Comparison of ENCODE assay signal across 21 cellular contexts in the genomic region with DNA sequence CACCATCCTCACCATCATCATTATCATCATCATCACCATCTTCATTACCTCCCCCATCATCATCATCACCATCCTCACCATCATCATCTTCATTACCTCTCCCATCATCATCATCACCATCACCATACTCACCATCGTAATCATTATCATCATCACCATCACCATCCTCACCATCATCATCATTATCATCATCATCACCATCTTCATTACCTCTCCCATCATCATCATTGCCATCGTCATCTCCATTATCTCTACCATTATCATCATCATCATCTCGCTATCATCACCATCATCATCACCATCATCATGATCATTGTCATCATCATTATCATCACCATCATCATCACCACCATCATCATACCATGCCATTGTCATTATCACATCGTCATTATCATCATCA.
A peak's percentile ranks its signal among the peaks of the same experiment; 100 is the strongest.
DNase-seq lines count a peak whose midpoint lies in the region; ATAC-seq, FAIRE-seq and TF ChIP-seq lines count a peak whose summit lies in the region.
"Had no signal": no experiment of that assay in that cellular context is flagged by ENCODE, and none has a peak within 500 bp of the region (broad histone marks: within the 10 kb centered on the region; RNA-seq: fewer than 3 reads in every experiment).

No MANE protein-coding gene starts in this region.

- in situ Hi-C loops in HepG2 (cut with HindIII; ENCODE audit: extremely low pct_ligation_motif_present, low pct_unique_long_range_greater_than_20kb) (no loop called here), K562 (cut with MboI) (loop anchor here (5.0 to 25.0 kb wide), 3 partner anchors 196 to 826 kb away; no protein-coding TSS in a partner anchor)

- TF ChIP-seq EP300 in HepG2 (IDR thresholded peaks at IDR 0.05; ENCODE audit: low read depth in 2 of 2, low read length in 2 of 2) (no peak), HepG2 (CRISPR knock-in tag; IDR thresholded peaks at IDR 0.05; ENCODE audit: borderline replicate concordance) (no peak), K562 (IDR thresholded peaks at IDR 0.05; ENCODE audit: low read length) (no peak)

- H3K4me2 ChIP-seq in HepG2 (ENCODE audit: low read depth, low read length), result no peak overlapping the region
- H3K4me2 ChIP-seq in K562 (ENCODE audit: insufficient read depth, low read length), result no peak overlapping the region
- H3K4me2 ChIP-seq: A549; BLaER1 treated with 17β-estradiol and CSF1 and Interleukin-3, amounts not matched to agents 10 nM and 100 nM had no signal

- no TSS peak for BruUV-seq in HepG2 (replicated peaks; lab: Mats Ljungman, UMichigan)
- no TSS peak for BruUV-seq in K562 (replicated peaks; lab: Mats Ljungman, UMichigan)

- ATAC-seq in HepG2, result no peak
- no peak for ATAC-seq in right lobe of liver
- ATAC-seq in K562, result no peak
- ATAC-seq: A549; CD8-positive, alpha-beta T cell; GM12878 had no signal

- TF ChIP-seq CTCF in HepG2 (CRISPR knock-in tag; IDR thresholded peaks at IDR 0.05) (no peak), right lobe of liver (IDR thresholded peaks at IDR 0.05) (no peak), K562 (IDR thresholded peaks at IDR 0.05 in 2 of 3, conservative IDR thresholded peaks at IDR 0.05 in 1 of 3; ENCODE audit: insufficient read depth in 2 of 3, low read depth in 1 of 3, low read length in 3 of 3) (no peak)

- H3K27ac ChIP-seq in HepG2 (ENCODE audit: extremely low read length, insufficient read depth, low read length), result no peak overlapping the region
- H3K27ac ChIP-seq in right lobe of liver, result no peak overlapping the region
- no peak overlapping the region for H3K27ac ChIP-seq in K562 (ENCODE audit: extremely low read depth, low read depth, low read length)
- H3K27ac ChIP-seq: 22Rv1; A549; BLaER1 treated with 17β-estradiol and CSF1 and Interleukin-3, amounts not matched to agents 10 nM and 100 nM; C4-2B had no signal

- H4K20me1 ChIP-seq in HepG2 (ENCODE audit: insufficient read depth, low read length) (no peaks in the 10 kb centered on the region), K562 (replicated peaks; ENCODE audit: control insufficient read depth, insufficient read depth, low read length) (no peaks in the 10 kb centered on the region)
- H4K20me1 ChIP-seq: BLaER1 treated with 17β-estradiol and CSF1 and Interleukin-3, amounts not matched to agents 10 nM and 100 nM had no signal

- TF ChIP-seq RAD21 in HepG2 (CRISPR knock-in tag; IDR thresholded peaks at IDR 0.05), result no peak
- no peak for TF ChIP-seq RAD21 in K562 (CRISPR knock-in tag; conservative IDR thresholded peaks at IDR 0.05 in 1 of 2, IDR thresholded peaks at IDR 0.05 in 1 of 2)

- no peak overlapping the region for H2AFZ ChIP-seq in HepG2 (ENCODE audit: low read length)
- H2AFZ ChIP-seq in K562 (ENCODE audit: low read depth, low read length), result no peak overlapping the region

- no peak for TF ChIP-seq POLR2A in HepG2 (IDR thresholded peaks at IDR 0.05; ENCODE audit: insufficient read depth in 1 of 2, low read depth in 2 of 2, low read length in 2 of 2)
- TF ChIP-seq POLR2A in right lobe of liver (IDR thresholded peaks at IDR 0.05), result no peak
- no peak for TF ChIP-seq POLR2A in K562 (conservative IDR thresholded peaks at IDR 0.05)

- no peak for FAIRE-seq in HepG2 (lab: Jason Lieb, UNC)
- FAIRE-seq in K562 (lab: Jason Lieb, UNC), result no peak
- FAIRE-seq: A549, D721Med, GM12878, GM12892, GM18507 had no signal

- intact Hi-C loops in HepG2 (cut with micrococcal nuclease; ENCODE audit: unreplicated experiment), result no loop called here
- intact Hi-C loops in right lobe of liver (cut with DNase I), result no loop called here
- intact Hi-C loops in K562 (cut with micrococcal nuclease), result no loop called here

- POLR2A ChIA-PET in HepG2 (lab: Yijun Ruan, JAX), result no interaction called here
- POLR2A ChIA-PET in K562 (lab: Yijun Ruan, JAX), result no interaction called here

- H3K9ac ChIP-seq in HepG2 (ENCODE audit: insufficient read depth, low read depth, low read length), result no peak overlapping the region
- H3K9ac ChIP-seq in K562 (ENCODE audit: insufficient read depth in 1 of 2, low read depth in 2 of 2, low read length in 2 of 2), result no peak overlapping the region
- H3K9ac ChIP-seq: BLaER1 treated with 17β-estradiol and CSF1 and Interleukin-3, amounts not matched to agents 10 nM and 100 nM had no signal

- H3K79me2 ChIP-seq in HepG2 (ENCODE audit: insufficient read depth, low read length) (no peaks in the 10 kb centered on the region), K562 (ENCODE audit: control insufficient read depth, insufficient read depth, low read length) (no peaks in the 10 kb centered on the region)

- H3K36me3 ChIP-seq in HepG2 (replicated peaks in 1 of 2; ENCODE audit: control insufficient read depth in 1 of 2, insufficient read depth in 2 of 2, low read length in 2 of 2) (no peaks in the 10 kb centered on the region), right lobe of liver (no peaks in the 10 kb centered on the region), K562 (ENCODE audit: control insufficient read depth, insufficient read depth, low read length) (no peaks in the 10 kb centered on the region)
- H3K36me3 ChIP-seq: BLaER1 treated with 17β-estradiol and CSF1 and Interleukin-3, amounts not matched to agents 10 nM and 100 nM had no signal

- CTCF ChIA-PET in HepG2 (lab: Yijun Ruan, JAX; ENCODE audit: low intra/inter-chr PET ratio, low total read pairs), result no interaction called here
- CTCF ChIA-PET in K562 (lab: Yijun Ruan, JAX; ENCODE audit: low intra/inter-chr PET ratio), result no interaction called here

- H3K4me1 ChIP-seq in HepG2 (ENCODE audit: insufficient read depth, low read length) (no peaks in the 10 kb centered on the region), right lobe of liver (no peaks in the 10 kb centered on the region), K562 (replicated peaks in 1 of 2; ENCODE audit: control insufficient read depth in 2 of 2, insufficient read depth in 2 of 2, low read length in 2 of 2) (no peaks in the 10 kb centered on the region)
- H3K4me1 ChIP-seq: BLaER1 treated with 17β-estradiol and CSF1 and Interleukin-3, amounts not matched to agents 10 nM and 100 nM; Caco-2 had no signal

- H3K9me1 ChIP-seq in K562 (ENCODE audit: control insufficient read depth, insufficient read depth, low read length), result no peaks in the 10 kb centered on the region

- H3K27me3 ChIP-seq in HepG2 (ENCODE audit: control insufficient read depth in 1 of 2, insufficient read depth in 2 of 2, low read length in 2 of 2) (no peaks in the 10 kb centered on the region), right lobe of liver (no peaks in the 10 kb centered on the region), K562 (ENCODE audit: control insufficient read depth in 2 of 2, insufficient read depth in 2 of 2, low read length in 2 of 2) (no peaks in the 10 kb centered on the region)
- H3K27me3 ChIP-seq: BLaER1 treated with 17β-estradiol and CSF1 and Interleukin-3, amounts not matched to agents 10 nM and 100 nM had no signal

- 51% methylated on average over 4 of the region's 4 CpGs for WGBS in HepG2 (ENCODE audit: low lambda C conversion rate)
- 89% methylated on average over 4 of the region's 4 CpGs for WGBS in right lobe of liver (ENCODE audit: insufficient coverage, low coverage, low lambda C conversion rate, missing lambda C conversion rate)
- WGBS in K562 (ENCODE audit: insufficient coverage, low coverage, missing lambda C conversion rate), result 6% methylated on average over 4 of the region's 4 CpGs

- no peak overlapping the region for H3K4me3 ChIP-seq in HepG2 (replicated peaks in 1 of 3; ENCODE audit: insufficient read depth in 1 of 3, low read depth in 2 of 3, low read length in 3 of 3)
- no peak overlapping the region for H3K4me3 ChIP-seq in right lobe of liver
- H3K4me3 ChIP-seq in K562, result no peak overlapping the region
- H3K4me3 ChIP-seq: A549; BLaER1 treated with 17β-estradiol and CSF1 and Interleukin-3, amounts not matched to agents 10 nM and 100 nM; GM12878 had no signal

- no peaks in the 10 kb centered on the region for H3K9me3 ChIP-seq in HepG2 (ENCODE audit: low read length)
- H3K9me3 ChIP-seq in right lobe of liver, result no peaks in the 10 kb centered on the region
- no peaks in the 10 kb centered on the region for H3K9me3 ChIP-seq in K562 (replicated peaks; ENCODE audit: control insufficient read depth, insufficient read depth, low read depth, low read length)
- H3K9me3 ChIP-seq: A549, Caco-2 had no signal

- DNase-seq in HepG2 (ENCODE audit: low spot score) (no peak), right lobe of liver (no peak), K562 (ENCODE audit: extremely low read depth in 1 of 4, low spot score in 3 of 4) (no peak), NCI-H1436 treated with DMSO at 0.1 percent for 48 hours (lab: John Stamatoyannopoulos, UW) (no peak), DMS79 (lab: John Stamatoyannopoulos, UW) (no peak)
- DNase-seq: AML-193; Caco-2; Calu3; CD4-positive, alpha-beta T cell; CD8-positive, alpha-beta T cell; DND-41; EL; GDM1 had no signal

TF ChIP-seq in HepG2, 621 proteins besides CTCF, POLR2A, EP300 and RAD21 (continues in another document):
- TF ChIP-seq ARHGAP35 (CRISPR knock-in tag; IDR thresholded peaks at IDR 0.05; ENCODE audit: borderline replicate concordance) (no peak), IKZF1 (IDR thresholded peaks at IDR 0.05) (peak; percentile 69; the same call in 1 of the 2 replicates), PHF20 (CRISPR knock-in tag; IDR thresholded peaks at IDR 0.05) (no peak), ZNF337 (CRISPR knock-in tag; IDR thresholded peaks at IDR 0.05; ENCODE audit: borderline replicate concordance, low read depth) (no peak)

TF ChIP-seq in K562, 482 proteins besides CTCF, POLR2A, EP300 and RAD21:
- TF ChIP-seq ATF1 (CRISPR knock-in tag; IDR thresholded peaks at IDR 0.05) (no peak), ATF1 (tag; IDR thresholded peaks at IDR 0.05) (peak; percentile 28; the same call in 1 of the 2 replicates)
- TF ChIP-seq, protein P1, sequence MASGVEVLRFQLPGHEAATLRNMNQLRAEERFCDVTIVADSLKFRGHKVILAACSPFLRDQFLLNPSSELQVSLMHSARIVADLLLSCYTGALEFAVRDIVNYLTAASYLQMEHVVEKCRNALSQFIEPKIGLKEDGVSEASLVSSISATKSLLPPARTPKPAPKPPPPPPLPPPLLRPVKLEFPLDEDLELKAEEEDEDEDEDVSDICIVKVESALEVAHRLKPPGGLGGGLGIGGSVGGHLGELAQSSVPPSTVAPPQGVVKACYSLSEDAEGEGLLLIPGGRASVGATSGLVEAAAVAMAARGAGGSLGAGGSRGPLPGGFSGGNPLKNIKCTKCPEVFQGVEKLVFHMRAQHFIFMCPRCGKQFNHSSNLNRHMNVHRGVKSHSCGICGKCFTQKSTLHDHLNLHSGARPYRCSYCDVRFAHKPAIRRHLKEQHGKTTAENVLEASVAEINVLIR (CRISPR knock-in tag; IDR thresholded peaks at IDR 0.05), result no peak
TF ChIP-seq in K562: peak in this region for 1.

Comparison
In these comparisons a context has a peak if more than half of its experiments do, and no peak if none do; other contexts are left out.
1. Of the 241 proteins assayed by ChIP-seq in both HepG2 and K562: peak only in HepG2: FOXK2; only in K562: none; in both: none; in neither: 237; mixed calls (peak in some experiments, not most) for 3.